Comparison of ENCODE assay signal across 33 cellular contexts in the genomic region with DNA sequence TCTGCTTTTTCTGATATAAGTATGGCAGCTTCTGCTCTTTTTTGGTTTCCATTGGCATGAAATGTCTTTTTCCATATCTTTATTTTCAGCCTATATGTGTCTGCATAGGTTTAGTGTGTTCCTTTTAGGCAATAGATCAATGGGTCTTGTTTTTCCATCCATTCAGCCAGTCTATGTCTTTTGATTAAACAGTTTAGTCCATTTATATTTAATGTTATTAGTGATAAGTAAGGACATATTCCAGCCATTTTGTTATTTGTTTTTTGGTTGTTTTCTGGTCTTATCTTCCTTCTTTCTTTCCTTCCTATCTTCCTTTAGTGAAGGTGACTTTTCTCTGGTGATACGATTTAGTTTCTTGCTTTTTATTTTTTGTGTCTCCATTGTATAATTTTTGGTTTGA.
"Had no signal": no experiment of that assay in that cellular context is flagged by ENCODE, and none has a peak within 500 bp of the region (broad histone marks: within the 10 kb centered on the region; RNA-seq: fewer than 3 reads in every experiment).

No MANE protein-coding gene starts in this region.

- H3K27me3 ChIP-seq: adrenal gland, ascending aorta, body of pancreas, brain microvascular endothelial cell, breast epithelium, cardiac muscle cell had no signal

- FAIRE-seq: astrocyte, bronchial epithelial cell had no signal

- H3K27ac ChIP-seq: adrenal gland, ascending aorta, body of pancreas, brain microvascular endothelial cell, breast epithelium, cardiac muscle cell had no signal

- ATAC-seq: activated naive CD4-positive, alpha-beta T cell treated with anti-CD3 and anti-CD28 coated beads, Interleukin-2, amount 50 U/mL, for 72 hours; activated naive CD8-positive, alpha-beta T cell treated with anti-CD3 and anti-CD28 coated beads, Interleukin-2, amount 50 U/mL, for 24 hours; activated T-cell treated with anti-CD3 and anti-CD28 coated beads, Interleukin-2, amount 50 U/mL, for 4 hours; activated T-cell treated with anti-CD3 and anti-CD28 coated beads, Interleukin-2, amount 50 U/mL, for 72 hours; activated T-helper 17 cell treated with anti-CD3 and anti-CD28 coated beads, Interleukin-2, amount 50 U/mL, for 72 hours; body of pancreas had no signal

- DNase-seq: activated effector memory CD4-positive, alpha-beta T cell treated with anti-CD3 and anti-CD28 coated beads, Interleukin-2, amount 50 U/mL, for 16 hours; activated effector memory CD4-positive, alpha-beta T cell treated with Interleukin-2 at 50 U/mL for 16 hours; activated gamma-delta T cell; activated gamma-delta T cell treated with Interleukin-2 at 50 U/mL for 16 hours; activated naive CD4-positive, alpha-beta T cell; activated naive CD4-positive, alpha-beta T cell treated with anti-CD3 and anti-CD28 coated beads for 36 hours; activated naive CD4-positive, alpha-beta T cell treated with anti-CD3 and anti-CD28 coated beads, Interleukin-2, amount 10 ng/mL, durations not matched to agents 7 days and 5 days; activated naive CD4-positive, alpha-beta T cell treated with anti-CD3 and anti-CD28 coated beads, Interleukin-2, amount 50 U/mL, for 16 hours; activated naive CD4-positive, alpha-beta T cell treated with Interleukin-2 at 50 U/mL for 16 hours; activated naive CD8-positive, alpha-beta T cell treated with anti-CD3 and anti-CD28 coated beads for 36 hours; activated naive CD8-positive, alpha-beta T cell treated with anti-CD3 and anti-CD28 coated beads, Interleukin-2, amount 10 ng/mL, durations not matched to agents 7 days and 5 days; activated naive CD8-positive, alpha-beta T cell treated with anti-CD3 and anti-CD28 coated beads, Interleukin-2, amount 50 U/mL, for 24 hours; activated T-cell treated with anti-CD3 and anti-CD28 coated beads, Interleukin-2, amount 50 U/mL, for 24 hours; activated T-cell treated with anti-CD3 and anti-CD28 coated beads, Interleukin-2, amount 50 U/mL, for 4 hours; activated T-cell treated with anti-CD3 and anti-CD28 coated beads, Interleukin-2, amount 50 U/mL, for 48 hours; activated T-cell treated with anti-CD3 and anti-CD28 coated beads, Interleukin-2, amount 50 U/mL, for 72 hours; adrenal gland; amniotic stem cell; amygdala; anterior cingulate cortex; aorta; body of pancreas; brain microvascular endothelial cell; caudate nucleus; central memory CD4-positive, alpha-beta T cell; cerebellar nuclear complex had no signal

- H3K36me3 ChIP-seq: adrenal gland, ascending aorta, brain microvascular endothelial cell, breast epithelium, cardiac muscle cell had no signal

- H3K4me1 ChIP-seq: adrenal gland, ascending aorta, body of pancreas, breast epithelium had no signal

- H3K4me3 ChIP-seq: adrenal gland, ascending aorta, body of pancreas, breast epithelium, cardiac muscle cell had no signal

- H3K9me3 ChIP-seq: adrenal gland, body of pancreas had no signal
